Comparison of ENCODE assay signal across 9 cellular contexts in genomic region chr11:128548655-128549255, GRCh38. TPM values are rescaled to one million over a fixed set of nuclear protein-coding genes. Genes with fewer than 3 reads are reported as not detected.
DNase-seq lines count a peak whose midpoint lies in the region; ATAC-seq, FAIRE-seq and TF ChIP-seq lines count a peak whose summit lies in the region.
"Had no signal": no experiment of that assay in that cellular context is flagged by ENCODE, and none has a peak within 500 bp of the region (broad histone marks: within the 10 kb centered on the region; RNA-seq: fewer than 3 reads in every experiment).

No MANE protein-coding gene starts in this region.

- peak; percentile 64 for FAIRE-seq in GM12892 (lab: Jason Lieb, UNC)
- FAIRE-seq in endometrium (lab: Jason Lieb, UNC), result peak; percentile 77

- H3K9me3 ChIP-seq in transverse colon, result no peaks in the 10 kb centered on the region
- H3K9me3 ChIP-seq: SJSA1 had no signal

- peaks cover 56% of the 10 kb centered on the region for H3K4me1 Mint-ChIP-seq in T-helper 2 cell treated with Interferon-gamma antibody and Interleukin-4, amounts not matched to agents 5 μg/mL and 100 μg/mL, for 36 hours (ENCODE audit: low read depth)
- peaks cover 37% of the 10 kb centered on the region for H3K4me1 Mint-ChIP-seq in mesothelial cell of epicardium

- ATAC-seq in HG03442 (IDR thresholded peaks at IDR 0.05; ENCODE audit: unreplicated experiment) (no peak), GM21447 (IDR thresholded peaks at IDR 0.05; ENCODE audit: unreplicated experiment) (no peak)

- TF ChIP-seq EP300 in transverse colon (IDR thresholded peaks at IDR 0.05; ENCODE audit: low read depth), result no peak

- peaks cover 13 to 54% (median 21%) of the 10 kb centered on the region in 4 donors for H3K4me1 ChIP-seq in transverse colon
- H3K4me1 ChIP-seq: SJSA1 had no signal

- DNase-seq in GM12892 (ENCODE audit: insufficient read length), result no peak
- no peak for DNase-seq in T-helper 2 cell treated with Interferon-gamma antibody and Interleukin-4, amounts not matched to agents 5 μg/mL and 100 μg/mL, for 36 hours (ENCODE audit: low spot score)
- DNase-seq in mesothelial cell of epicardium (ENCODE audit: low spot score in 2 of 2, unreplicated experiment in 2 of 2), result peak in 1 of 2 experiments; percentile 47
- peak; percentile 62 for DNase-seq in transverse colon
- DNase-seq in NCI-H1694 (lab: John Stamatoyannopoulos, UW), result no peak

- peak overlapping the region; percentile 81 for H3K4me3 Mint-ChIP-seq in T-helper 2 cell treated with Interferon-gamma antibody and Interleukin-4, amounts not matched to agents 5 μg/mL and 100 μg/mL, for 36 hours
- peak overlapping the region; percentile 76 for H3K4me3 Mint-ChIP-seq in mesothelial cell of epicardium

- H3K36me3 ChIP-seq in transverse colon, result no peaks in the 10 kb centered on the region
- H3K36me3 ChIP-seq: SJSA1 had no signal

- peak overlapping the region; percentile 56 for H3K27ac Mint-ChIP-seq in T-helper 2 cell treated with Interferon-gamma antibody and Interleukin-4, amounts not matched to agents 5 μg/mL and 100 μg/mL, for 36 hours
- peak overlapping the region; percentile 77 for H3K27ac Mint-ChIP-seq in mesothelial cell of epicardium

- no peaks in the 10 kb centered on the region for H3K27me3 ChIP-seq in transverse colon
- H3K27me3 ChIP-seq: SJSA1 had no signal

- no peak for TF ChIP-seq POLR2A in GM12892 (IDR thresholded peaks at IDR 0.05; ENCODE audit: low read depth, low read length)
- no peak for TF ChIP-seq POLR2A in transverse colon (IDR thresholded peaks at IDR 0.05)

- H3K4me3 ChIP-seq in transverse colon, result peak overlapping the region; percentile 15 to 46 (median 36)
- H3K4me3 ChIP-seq: SJSA1 had no signal

- WGBS in transverse colon (ENCODE audit: low coverage in 1 of 2), 2 donors, result 15% methylated on average over 32 of the region's 32 CpGs; no CpG with 5 or more reads in 1 of the 2 donors

- intact Hi-C loops in transverse colon (cut with DNase I; ENCODE audit: low total_unique reads), result no loop called here

- H3K27me3 Mint-ChIP-seq in T-helper 2 cell treated with Interferon-gamma antibody and Interleukin-4, amounts not matched to agents 5 μg/mL and 100 μg/mL, for 36 hours (ENCODE audit: low read depth), result peaks cover 7% of the 10 kb centered on the region
- H3K27me3 Mint-ChIP-seq in mesothelial cell of epicardium (ENCODE audit: low read depth), result peaks cover 11% of the 10 kb centered on the region

- no peaks in the 10 kb centered on the region for H3K36me3 Mint-ChIP-seq in T-helper 2 cell treated with Interferon-gamma antibody and Interleukin-4, amounts not matched to agents 5 μg/mL and 100 μg/mL, for 36 hours (ENCODE audit: low read depth)
- H3K36me3 Mint-ChIP-seq in mesothelial cell of epicardium, result no peaks in the 10 kb centered on the region

- H3K27ac ChIP-seq in transverse colon, result peak overlapping the region; percentile 71 to 80 (median 78)
- H3K27ac ChIP-seq: SJSA1 had no signal

- H3K9me3 Mint-ChIP-seq in T-helper 2 cell treated with Interferon-gamma antibody and Interleukin-4, amounts not matched to agents 5 μg/mL and 100 μg/mL, for 36 hours, result no peaks in the 10 kb centered on the region
- H3K9me3 Mint-ChIP-seq in mesothelial cell of epicardium, result no peaks in the 10 kb centered on the region

- TF ChIP-seq CTCF in mesothelial cell of epicardium (IDR thresholded peaks at IDR 0.05; ENCODE audit: unreplicated experiment) (no peak), transverse colon (IDR thresholded peaks at IDR 0.05) (peak in 1 of 5 experiments; percentile 8)

- in situ Hi-C loops in transverse colon (cut with MboI; ENCODE audit: low pct_ligation_motif_present in 1 of 4, low pct_unique_long_range_greater_than_20kb in 1 of 4, low sequenced_read_pairs in 3 of 4), result no loop called here

RNA-seq across cellular contexts. Expression of gene ETS1, which starts 38.6 kb away (rescaled TPM):
- polyA plus RNA-seq in GM12892 (2012; ENCODE audit: missing spikeins), result 71.8 TPM
- total RNA-seq in mesothelial cell of epicardium, result 29.7 to 30.0 TPM (median 30.0 TPM) in 3 replicates
- total RNA-seq in transverse colon, result 10 to 100 TPM; 23.6 to 56.7 (median 29.2) TPM
